Comparison of ENCODE assay signal across 8 cellular contexts in genomic region chr15:66702035-66702769, GRCh38. TPM values are rescaled to one million over a fixed set of nuclear protein-coding genes. Genes with fewer than 3 reads are reported as not detected.
DNase-seq lines count a peak whose midpoint lies in the region; ATAC-seq and TF ChIP-seq lines count a peak whose summit lies in the region.

TSS of gene SMAD6 (plus strand) at chr15:66702236. CDS start at chr15:66703259, 1,023 bp downstream.

- peak within 1 kb of the TSS; percentile 92 for H3K56ac ChIP-seq in IMR-90 (ENCODE audit: extremely low read depth, insufficient read depth, low read length)

- peak within 1 kb of the TSS; percentile 71 for H3K4me3 ChIP-seq in GM06990 (replicated peaks; ENCODE audit: low read depth, low read length)
- H3K4me3 ChIP-seq in IMR-90 (ENCODE audit: insufficient read depth, low read depth, low read length): peak within 1 kb of the TSS; percentile 72

- H3K27ac ChIP-seq in IMR-90 (ENCODE audit: insufficient read depth, low read length): peak within 1 kb of the TSS; percentile 90

- TF ChIP-seq CTCF in GM06990 (IDR thresholded peaks at IDR 0.05; ENCODE audit: insufficient read depth, low read length, poor library complexity, severe bottlenecking) (no peak), IMR-90 (conservative IDR thresholded peaks at IDR 0.05; ENCODE audit: low read depth, low read length) (no peak), mesothelial cell of epicardium (IDR thresholded peaks at IDR 0.05; ENCODE audit: unreplicated experiment) (peak; percentile 12)

- no TSS peak for BruUV-seq in IMR-90 (replicated peaks; lab: Mats Ljungman, UMichigan)

- peak within 1 kb of the TSS; percentile 97 for H3K27ac Mint-ChIP-seq in mesothelial cell of epicardium

- H3K27me3 ChIP-seq in GM06990 (replicated peaks; ENCODE audit: control insufficient read depth, insufficient read depth, low read length): peaks cover 8% of the 10 kb centered on the region
- H3K27me3 ChIP-seq in IMR-90 (ENCODE audit: control insufficient read depth, insufficient read depth, low read length): no peaks in the 10 kb centered on the region

- H3K4ac ChIP-seq in IMR-90 (ENCODE audit: low read depth, low read length): peak within 1 kb of the TSS; percentile 84

- H3K9me1 ChIP-seq in IMR-90 (ENCODE audit: insufficient read depth, low read length): peaks cover 9% of the 10 kb centered on the region

- peak within 1 kb of the TSS; percentile 79 for H3K14ac ChIP-seq in IMR-90 (replicated peaks; ENCODE audit: low read depth, low read length)

- peaks cover 4 to 34% of the 10 kb centered on the region in 2 experiments for H3K79me1 ChIP-seq in IMR-90 (ENCODE audit: low read depth in 1 of 2, low read length in 2 of 2)

- TF ChIP-seq POLR2A in IMR-90 (IDR thresholded peaks at IDR 0.05; ENCODE audit: low read depth, low read length): peak; percentile 81

- H4K91ac ChIP-seq in IMR-90 (ENCODE audit: insufficient read depth, low read depth, low read length): peak within 1 kb of the TSS; percentile 82

- peak within 1 kb of the TSS; percentile 68 to 83 for H4K8ac ChIP-seq in IMR-90 (ENCODE audit: low read depth in 2 of 2, low read length in 2 of 2)

- DNase-seq in GM06990 (ENCODE audit: extremely low read depth, insufficient read length): peak; percentile 64
- peak; percentile 98 for DNase-seq in IMR-90
- DNase-seq in OCI-M1 (lab: John Stamatoyannopoulos, UW): peak; percentile 99
- peak; percentile 61 for DNase-seq in activated T-cell treated with anti-CD3 and anti-CD28 coated beads for 1 hour (ENCODE audit: low read depth)
- peak; percentile 94 for DNase-seq in epidermal melanocyte (ENCODE audit: insufficient read length, low spot score)
- DNase-seq in mesothelial cell of epicardium (ENCODE audit: low spot score in 2 of 2, unreplicated experiment in 2 of 2): peak; percentile 91 to 94
- DNase-seq in stimulated activated CD8-positive, alpha-beta memory T cell treated with anti-CD3 and anti-CD28 coated beads, Interleukin-15, amount 100 ng/mL, for 1 hour (ENCODE audit: low read depth): peak; percentile 16

- H3K18ac ChIP-seq in IMR-90 (ENCODE audit: low read depth, low read length): peak within 1 kb of the TSS; percentile 71

- H3K4me2 ChIP-seq in IMR-90 (ENCODE audit: low read depth, low read length): peak within 1 kb of the TSS; percentile 98

- H2BK15ac ChIP-seq in IMR-90 (ENCODE audit: low read depth, low read length): peak within 1 kb of the TSS; percentile 68; the same call in 2 of the 3 replicates

- dilution Hi-C loops in IMR-90 (cut with HindIII; ENCODE audit: low sequenced_read_pairs, unreplicated experiment): no loop called here

- H3K36me3 Mint-ChIP-seq in mesothelial cell of epicardium: peaks cover 18% of the 10 kb centered on the region

- H3K36me3 ChIP-seq in GM06990 (ENCODE audit: control insufficient read depth, insufficient read depth, low read length) (no peaks in the 10 kb centered on the region), IMR-90 (ENCODE audit: control insufficient read depth, insufficient read depth, low read length) (peaks cover 3% of the 10 kb centered on the region; the same call in 1 of the 2 replicates)

- POLR2A ChIA-PET in IMR-90 (lab: Charles Lee; ENCODE audit: unreplicated experiment): interaction anchor here (0.8 kb wide), 1 partner anchor 140 kb away, joined by 3 read pairs; no protein-coding TSS in a partner anchor

- peak within 1 kb of the TSS; percentile 99 for H3K23ac ChIP-seq in IMR-90 (ENCODE audit: low read depth, low read length)

- no peaks in the 10 kb centered on the region for H3K9me3 Mint-ChIP-seq in mesothelial cell of epicardium

- H3K9ac ChIP-seq in IMR-90 (ENCODE audit: low read depth, low read length): peak within 1 kb of the TSS; percentile 96

- WGBS in IMR-90 (ENCODE audit: extremely low coverage in 2 of 2, insufficient read length in 1 of 2), 2 experiments: 1% methylated on average over 9 of the region's 53 CpGs; no CpG with 5 or more reads in 1 of the 2 experiments

- peaks cover 37% of the 10 kb centered on the region for H4K20me1 ChIP-seq in IMR-90 (ENCODE audit: insufficient read depth, low read length)

- intact Hi-C loops in IMR-90 (cut with micrococcal nuclease): loop anchor here (1.0 to 10.0 kb wide), 4 partner anchors 45 to 197 kb away; partner anchors contain the start of genes RPL4 and ZWILCH

- no peaks in the 10 kb centered on the region for H3K9me3 ChIP-seq in IMR-90 (ENCODE audit: control insufficient read depth, insufficient read depth, low read length)

- H2BK120ac ChIP-seq in IMR-90 (ENCODE audit: low read depth, low read length): peak within 1 kb of the TSS; percentile 50

- peaks cover 18% of the 10 kb centered on the region for H3K4me1 ChIP-seq in IMR-90 (ENCODE audit: control insufficient read depth, insufficient read depth, low read length)

- peak within 1 kb of the TSS; percentile 66 for H2AK5ac ChIP-seq in IMR-90 (ENCODE audit: low read depth, low read length)

- H3K27me3 Mint-ChIP-seq in mesothelial cell of epicardium (ENCODE audit: low read depth): no peaks in the 10 kb centered on the region

- peak within 1 kb of the TSS; percentile 61 for H2BK20ac ChIP-seq in IMR-90 (ENCODE audit: low read depth, low read length)

- H2BK5ac ChIP-seq in IMR-90 (ENCODE audit: low read depth, low read length, poor library complexity, severe bottlenecking): peak within 1 kb of the TSS; percentile 85

- H2AFZ ChIP-seq in IMR-90 (replicated peaks; ENCODE audit: low read length, poor library complexity): peak within 1 kb of the TSS; percentile 92

- peak; percentile 16; the same call in 1 of the 2 replicates for TF ChIP-seq RAD21 in IMR-90 (IDR thresholded peaks at IDR 0.05; ENCODE audit: low read length)

- peak within 1 kb of the TSS; percentile 92 for H3K4me3 Mint-ChIP-seq in mesothelial cell of epicardium

- in situ Hi-C loops in IMR-90 (cut with MboI; ENCODE audit: low sequenced_read_pairs): loop anchor here (25.0 kb wide), 1 partner anchor 135 kb away; no protein-coding TSS in a partner anchor

- CTCF ChIA-PET in IMR-90 (lab: Yijun Ruan, JAX): interaction anchor here (0.8 to 4.4 kb wide), 2 partner anchors 18 to 149 kb away, joined by 5 to 17 read pairs; no protein-coding TSS in a partner anchor

- ATAC-seq in IMR-90 (ENCODE audit: low read depth) (peak; percentile 64), HG03280 (IDR thresholded peaks at IDR 0.05; ENCODE audit: unreplicated experiment) (no peak)

- peak within 1 kb of the TSS; percentile 92 for H2AK9ac ChIP-seq in IMR-90 (replicated peaks; ENCODE audit: low read depth, low read length, poor library complexity)

- H4K5ac ChIP-seq in IMR-90 (ENCODE audit: low read depth, low read length): peak within 1 kb of the TSS; percentile 74

- peaks cover 35% of the 10 kb centered on the region for H3K4me1 Mint-ChIP-seq in mesothelial cell of epicardium

TF ChIP-seq in IMR-90, 13 proteins besides CTCF, POLR2A, EP300 and RAD21:
- TF ChIP-seq RFX5 (IDR thresholded peaks at IDR 0.05; ENCODE audit: low read depth, low read length) (no peak), USF2 (IDR thresholded peaks at IDR 0.05; ENCODE audit: low read depth, low read length) (peak; percentile 95), MAFK (IDR thresholded peaks at IDR 0.05; ENCODE audit: low read depth, low read length) (no peak), BHLHE40 (IDR thresholded peaks at IDR 0.05; ENCODE audit: low read depth, low read length) (no peak), CEBPB (IDR thresholded peaks at IDR 0.05; ENCODE audit: low read depth, low read length) (peak; percentile 100), CHD1 (IDR thresholded peaks at IDR 0.05; ENCODE audit: low read depth, low read length) (no peak), MAZ (IDR thresholded peaks at IDR 0.05; ENCODE audit: borderline replicate concordance, low read depth, low read length) (peak; percentile 99), RCOR1 (IDR thresholded peaks at IDR 0.05; ENCODE audit: insufficient replicate concordance, low read length) (no peak), MXI1 (IDR thresholded peaks at IDR 0.05; ENCODE audit: borderline replicate concordance, low read depth, low read length) (no peak), ELK1 (IDR thresholded peaks at IDR 0.05; ENCODE audit: borderline replicate concordance, low read depth, low read length) (no peak), SMC3 (IDR thresholded peaks at IDR 0.05; ENCODE audit: low read depth, low read length) (peak; percentile 30; the same call in 1 of the 2 replicates), NFE2L2 (IDR thresholded peaks at IDR 0.05; ENCODE audit: low read depth, low read length) (0 out of 2 replicates have a peak, but pooled peaks have one; percentile 16), FOS (IDR thresholded peaks at IDR 0.05; ENCODE audit: low read depth, low read length) (no peak)

RNA-seq across cellular contexts. Expression of gene SMAD6, which starts in this region (rescaled TPM):
- total RNA-seq in IMR-90 (2012; rRNA removed) (3.6 and 4.8 TPM in 2 replicates), mesothelial cell of epicardium (164 to 176 TPM (median 176 TPM) in 3 replicates)
- polyA plus RNA-seq in IMR-90 (2012; rRNA removed): 8.5 and 13.6 TPM in 2 replicates
- polyA plus RNA-seq in IMR-90 (2012; cell fraction: cytosol; rRNA removed): 4.7 and 9.3 TPM in 2 replicates
- polyA plus RNA-seq in IMR-90 (2012; cell fraction: nucleus; rRNA removed; ENCODE audit: low replicate concordance): 17.3 and 42.6 TPM in 2 replicates

Comparison
In these comparisons a context has a peak if more than half of its experiments do, and no peak if none do; other contexts are left out.
1. RNA of gene SMAD6 (total RNA-seq): 164 to 176 TPM in mesothelial cell of epicardium; 3.6 to 4.8 TPM in IMR-90; every median in the first group is over 10 times any median in the second.
2. DNase-seq: peak in every context shown above with its lines; median percentile 99 in OCI-M1; 98 in IMR-90; 94 in epidermal melanocyte; 92 in mesothelial cell of epicardium; 64 in GM06990; 61 in activated T-cell treated with anti-CD3 and anti-CD28 coated beads for 1 hour; 16 in stimulated activated CD8-positive, alpha-beta memory T cell treated with anti-CD3 and anti-CD28 coated beads, Interleukin-15, amount 100 ng/mL, for 1 hour.